ENCODE assay signal across 8 cellular contexts in genomic region chr14:34462132-34462893, GRCh38. TPM values are rescaled to one million over a fixed set of nuclear protein-coding genes. Genes with fewer than 3 reads are reported as not detected.
DNase-seq lines count a peak whose midpoint lies in the region; ATAC-seq lines count a peak whose summit lies in the region.

Gene SPTSSA (minus strand): TSS chr14:34462240. CDS start chr14:34462207, 33 bp downstream.

- DNase-seq in DMS114 treated with DMSO at 0.1 percent for 48 hours (lab: John Stamatoyannopoulos, UW; ENCODE audit: unreplicated experiment) (peak; percentile 54), OCI-M1 (lab: John Stamatoyannopoulos, UW) (peak; percentile 87), activated T-cell treated with anti-CD3 and anti-CD28 coated beads for 48 hours (ENCODE audit: low read depth) (peak; percentile 93), epithelial cell of prostate (ENCODE audit: low read depth, low spot score) (peak; percentile 27)
- peak; percentile 93 for DNase-seq in stimulated activated CD8-positive, alpha-beta memory T cell treated with anti-CD3 and anti-CD28 coated beads, Interleukin-4, amount 100 ng/mL, for 48 hours

- H3K4me1 ChIP-seq in mucosa of rectum (ENCODE audit: control insufficient read depth in 2 of 2, insufficient read depth in 2 of 2, low read length in 2 of 2) = peaks cover 15% of the 10 kb centered on the region in 2 donors

- H3K27ac Mint-ChIP-seq in IgD-negative memory B cell = peak within 1 kb of the TSS; percentile 10 to 85 (median 56)

- no peaks in the 10 kb centered on the region for H3K36me3 Mint-ChIP-seq in IgD-negative memory B cell

- peak; percentile 84 for ATAC-seq in GM21576 (IDR thresholded peaks at IDR 0.05; ENCODE audit: unreplicated experiment)

- peak within 1 kb of the TSS; percentile 77 to 92 for H3K9ac ChIP-seq in mucosa of rectum (ENCODE audit: low read depth in 1 of 2, low read length in 2 of 2)

- H3K27ac ChIP-seq in epithelial cell of prostate (peak within 1 kb of the TSS; percentile 67), mucosa of rectum (ENCODE audit: low read depth in 2 of 2, low read length in 2 of 2) (peak within 1 kb of the TSS; percentile 91)

- H3K27me3 ChIP-seq in mucosa of rectum (ENCODE audit: control insufficient read depth in 2 of 2, insufficient read depth in 2 of 2, low read length in 2 of 2) = no peaks in the 10 kb centered on the region

- H3K9me3 Mint-ChIP-seq in IgD-negative memory B cell = no peaks in the 10 kb centered on the region

- H3K4me3 Mint-ChIP-seq in IgD-negative memory B cell = peak within 1 kb of the TSS in 3 of 4 donors; percentile 91 to 96 (median 96)

- no peaks in the 10 kb centered on the region for H3K27me3 Mint-ChIP-seq in IgD-negative memory B cell

- H3K36me3 ChIP-seq in mucosa of rectum (ENCODE audit: control insufficient read depth in 2 of 2, insufficient read depth in 2 of 2, low read length in 2 of 2) = peaks cover 0 to 2% of the 10 kb centered on the region in 2 donors

- peak within 1 kb of the TSS; percentile 92 to 94 for H3K4me3 ChIP-seq in mucosa of rectum (ENCODE audit: low read length in 2 of 2)

- no peaks in the 10 kb centered on the region for H3K9me3 ChIP-seq in mucosa of rectum (ENCODE audit: control insufficient read depth in 2 of 2, low read length in 2 of 2)

- peaks cover 7 to 21% (median 14%) of the 10 kb centered on the region in 3 donors for H3K4me1 Mint-ChIP-seq in IgD-negative memory B cell

RNA-seq across cellular contexts. Expression of gene SPTSSA, which starts in this region (rescaled TPM):
- 15.1 TPM for polyA plus RNA-seq in IgD-negative memory B cell

Comparison
In these comparisons a context has a peak if more than half of its experiments do, and no peak if none do; other contexts are left out.
1. Peak in every context shown above with its lines: DNase-seq, ATAC-seq, H3K4me3 ChIP-seq and H3K27ac ChIP-seq.
2. DNase-seq: peak in every context shown above with its lines; median percentile 93 in activated T-cell treated with anti-CD3 and anti-CD28 coated beads for 48 hours; 93 in stimulated activated CD8-positive, alpha-beta memory T cell treated with anti-CD3 and anti-CD28 coated beads, Interleukin-4, amount 100 ng/mL, for 48 hours; 87 in OCI-M1; 54 in DMS114 treated with DMSO at 0.1 percent for 48 hours; 27 in epithelial cell of prostate.